8 cellular contexts compared by ENCODE assay signal in genomic region chr20:44959082-44959895, GRCh38. TPM values are rescaled to one million over a fixed set of nuclear protein-coding genes. Genes with fewer than 3 reads are reported as not detected.
DNase-seq lines count a peak whose midpoint lies in the region; ATAC-seq, FAIRE-seq and TF ChIP-seq lines count a peak whose summit lies in the region.

No MANE protein-coding gene starts in this region.

- H3K9me1 ChIP-seq in K562 (ENCODE audit: control insufficient read depth, insufficient read depth, low read length) (no peaks in the 10 kb centered on the region), keratinocyte (ENCODE audit: control insufficient read depth, extremely low read depth, insufficient read depth, low read length) (peaks cover 3% of the 10 kb centered on the region)

- peak overlapping the region; percentile 81 for H3K4me2 ChIP-seq in K562 (ENCODE audit: insufficient read depth, low read length)
- peak overlapping the region; percentile 93 for H3K4me2 ChIP-seq in keratinocyte (ENCODE audit: control insufficient read depth, extremely low read depth, insufficient read depth, low read depth, low read length)

- TF ChIP-seq POLR2A in K562 (conservative IDR thresholded peaks at IDR 0.05), result no peak

- CTCF ChIA-PET in GM10248 (lab: Yijun Ruan, JAX), result interaction anchor here (0.8 to 2.3 kb wide), 8 partner anchors 10 to 136 kb away, joined by 3 to 7 read pairs (median 4); no protein-coding TSS in a partner anchor
- CTCF ChIA-PET in K562 (lab: Yijun Ruan, JAX; ENCODE audit: low intra/inter-chr PET ratio), result no interaction called here

- H3K27ac ChIP-seq in K562 (ENCODE audit: extremely low read depth, low read depth, low read length) (peak overlapping the region; percentile 81), keratinocyte (ENCODE audit: control insufficient read depth, insufficient read depth, low read length) (peak overlapping the region; percentile 73)

- H3K36me3 ChIP-seq in K562 (ENCODE audit: control insufficient read depth, insufficient read depth, low read length) (peaks cover 44% of the 10 kb centered on the region), keratinocyte (ENCODE audit: control insufficient read depth in 2 of 2, extremely low read depth in 1 of 2, insufficient read depth in 2 of 2, low read length in 2 of 2) (peaks cover 16 to 25% of the 10 kb centered on the region in 2 experiments)

- BruUV-seq in K562 (replicated peaks; lab: Mats Ljungman, UMichigan), result TSS peak; percentile 56

- 3% methylated on average over 15 of the region's 15 CpGs for WGBS in K562 (ENCODE audit: insufficient coverage, low coverage, missing lambda C conversion rate)

- H2AFZ ChIP-seq in K562 (ENCODE audit: low read depth, low read length), result peak overlapping the region; percentile 93
- H2AFZ ChIP-seq in keratinocyte (ENCODE audit: control insufficient read depth, low read length), result peak overlapping the region; percentile 32

- H4K20me1 ChIP-seq in K562 (replicated peaks; ENCODE audit: control insufficient read depth, insufficient read depth, low read length), result no peaks in the 10 kb centered on the region
- H4K20me1 ChIP-seq in keratinocyte (ENCODE audit: control insufficient read depth, extremely low read depth, insufficient read depth, low read length), result peaks cover 8% of the 10 kb centered on the region

- peak overlapping the region; percentile 64 for H3K4me3 ChIP-seq in K562
- peak overlapping the region; percentile 58 to 79 (median 62) for H3K4me3 ChIP-seq in keratinocyte (ENCODE audit: control insufficient read depth in 2 of 3, extremely low read depth in 1 of 3, insufficient read depth in 2 of 3, low read depth in 1 of 3, low read length in 3 of 3)

- DNase-seq in GM10248 (ENCODE audit: extremely low spot score) (peak; percentile 38), T-helper 1 cell (peak in 4 of 5 donors; percentile 28 to 50 (median 40)), K562 (ENCODE audit: extremely low read depth in 1 of 4, low spot score in 3 of 4) (peak in 2 of 4 experiments; percentile 47 to 72), keratinocyte (ENCODE audit: low read depth, low spot score) (no peak), mucosa of gallbladder (ENCODE audit: low spot score) (no peak), NCI-H1105 treated with DMSO at 0.1 percent for 48 hours (lab: John Stamatoyannopoulos, UW) (no peak)
- peak; percentile 53 to 66 for DNase-seq in stimulated activated CD4-positive, alpha-beta T cell treated with anti-CD3 and anti-CD28 coated beads, Interleukin-1b, Interleukin-23, amount 100 ng/mL, for 4 hours (ENCODE audit: low read depth in 2 of 2)

- ATAC-seq in HG03108 (IDR thresholded peaks at IDR 0.05; ENCODE audit: unreplicated experiment) (peak; percentile 20), K562 (peak; percentile 68)

- H3K27me3 ChIP-seq in K562 (ENCODE audit: control insufficient read depth in 2 of 2, insufficient read depth in 2 of 2, low read length in 2 of 2), result no peaks in the 10 kb centered on the region
- no peaks in the 10 kb centered on the region for H3K27me3 ChIP-seq in keratinocyte (ENCODE audit: control insufficient read depth, extremely low read depth, insufficient read depth, low read length)

- no peaks in the 10 kb centered on the region for H3K9me3 ChIP-seq in K562 (replicated peaks; ENCODE audit: control insufficient read depth, insufficient read depth, low read depth, low read length)
- H3K9me3 ChIP-seq in keratinocyte (ENCODE audit: control insufficient read depth, low read depth, low read length), result no peaks in the 10 kb centered on the region

- no peak for TF ChIP-seq CTCF in GM10248 (IDR thresholded peaks at IDR 0.05; ENCODE audit: control extremely low read depth, extremely low read depth, low read depth, missing control alignments)
- TF ChIP-seq CTCF in K562 (IDR thresholded peaks at IDR 0.05 in 2 of 3, conservative IDR thresholded peaks at IDR 0.05 in 1 of 3; ENCODE audit: insufficient read depth in 2 of 3, low read depth in 1 of 3, low read length in 3 of 3), result peak in 1 of 3 experiments; percentile 9; a peak in 1 of 6 replicates
- TF ChIP-seq CTCF in keratinocyte (optimal IDR thresholded peaks at IDR 0.05 in 1 of 3, IDR thresholded peaks at IDR 0.05 in 1 of 3, conservative IDR thresholded peaks at IDR 0.05 in 1 of 3; ENCODE audit: extremely low read depth in 1 of 3, insufficient read depth in 2 of 3, low read length in 3 of 3), result peak in 1 of 3 experiments; percentile 8

- FAIRE-seq in K562 (lab: Jason Lieb, UNC) (peak; percentile 65), keratinocyte (lab: Jason Lieb, UNC) (peak; percentile 13)

- POLR2A ChIA-PET in GM10248 (lab: Yijun Ruan, JAX), result interaction anchor here (1.2 kb wide), 1 partner anchor 12 kb away, joined by 5 read pairs; no protein-coding TSS in a partner anchor
- POLR2A ChIA-PET in K562 (lab: Yijun Ruan, JAX), result interaction anchor here (0.6 to 2.8 kb wide), 18 partner anchors 8 to 777 kb away, joined by 3 to 16 read pairs (median 5); no protein-coding TSS in a partner anchor

- intact Hi-C loops in K562 (cut with micrococcal nuclease), result no loop called here

- no peak for TF ChIP-seq EP300 in K562 (IDR thresholded peaks at IDR 0.05; ENCODE audit: low read length)

- in situ Hi-C loops in K562 (cut with MboI), result no loop called here

- H3K79me2 ChIP-seq in K562 (ENCODE audit: control insufficient read depth, insufficient read depth, low read length) (peaks cover 45% of the 10 kb centered on the region), keratinocyte (ENCODE audit: control insufficient read depth, insufficient read depth, low read length) (peaks cover 44% of the 10 kb centered on the region)

- dilution Hi-C loops in keratinocyte (cut with MboI; ENCODE audit: extremely low pct_ligation_motif_present, low sequenced_read_pairs), result no loop called here

- H3K9ac ChIP-seq in K562 (ENCODE audit: insufficient read depth in 1 of 2, low read depth in 2 of 2, low read length in 2 of 2) (peak overlapping the region; percentile 69 to 95), keratinocyte (ENCODE audit: control insufficient read depth, extremely low read depth, insufficient read depth, low read length) (peak overlapping the region; percentile 73)

- TF ChIP-seq RAD21 in K562 (CRISPR knock-in tag; conservative IDR thresholded peaks at IDR 0.05 in 1 of 2, IDR thresholded peaks at IDR 0.05 in 1 of 2), result no peak

- H3K4me1 ChIP-seq in K562 (replicated peaks in 1 of 2; ENCODE audit: control insufficient read depth in 2 of 2, insufficient read depth in 2 of 2, low read length in 2 of 2) (peaks cover 21 to 36% of the 10 kb centered on the region in 2 experiments), keratinocyte (ENCODE audit: control insufficient read depth, extremely low read depth, insufficient read depth, low read length) (peaks cover 33% of the 10 kb centered on the region)

RNA-seq across cellular contexts. Expression of gene TOMM34, which starts 0.9 kb away (rescaled TPM):
- 7.3 and 11.7 TPM in 2 replicates for total RNA-seq in K562 (2011; cell fraction: chromatin; rRNA removed; ENCODE audit: low replicate concordance)
- total RNA-seq in K562 (2011; cell fraction: nucleolus; rRNA removed), result 10.5 and 10.8 TPM in 2 replicates
- total RNA-seq in K562 (2011; cell fraction: nucleoplasm; rRNA removed), result 13.0 and 16.9 TPM in 2 replicates
- total RNA-seq in K562 (2014; rRNA removed) (41.7 and 49.7 TPM in 2 replicates), K562 (2014; rRNA removed; fragmentation: Illumina TruSeq; extraction: Trizol) (30.9 and 31.7 TPM in 2 replicates), K562 (2015; rRNA removed; fragmentation: Illumina TruSeq; extraction: Trizol) (30.3 and 31.4 TPM in 2 replicates), K562 (2021) (41.3 and 43.4 TPM in 2 replicates), mucosa of gallbladder (21.4 TPM)
- polyA plus RNA-seq in K562 (2011; rRNA removed) (49.1 and 56.0 TPM in 2 replicates), K562 (2014; fragmentation: Illumina TruSeq; extraction: Trizol) (62.6 and 69.4 TPM in 2 replicates), K562 (2014; fragmentation: Nextera tagmentation; extraction: Ambion mirVana) (10 to 100 TPM; 18.1 to 32.6 TPM), K562 (2014; rRNA removed) (44.8 and 50.6 TPM in 2 replicates), keratinocyte (31.5 to 47.7 TPM (median 32.9 TPM) in 3 replicates)
- 50.8 and 67.9 TPM in 2 replicates for polyA plus RNA-seq in K562 (2011; cell fraction: cytosol; rRNA removed)
- polyA plus RNA-seq in K562 (2011; cell fraction: nucleus; rRNA removed), result 34.3 and 45.6 TPM in 2 replicates
- polyA plus RNA-seq in K562 (2012), result 34.8 and 51.5 TPM in 2 replicates
- 24.5 and 32.5 TPM in 2 replicates for polyA minus RNA-seq in K562 (2011; rRNA and poly(A)+ RNA removed)
- 15.4 and 19.2 TPM in 2 replicates for polyA minus RNA-seq in K562 (2011; cell fraction: cytosol; rRNA and poly(A)+ RNA removed)
- polyA minus RNA-seq in K562 (2011; cell fraction: nucleus; rRNA and poly(A)+ RNA removed), result 7.7 and 9.7 TPM in 2 replicates
- 17.7 TPM for polyA plus RNA-seq in keratinocyte (2011; ENCODE audit: low read depth)
- polyA plus RNA-seq in keratinocyte (2011; cell fraction: cytosol; rRNA removed), result 35.4 and 40.1 TPM in 2 replicates
- polyA plus RNA-seq in keratinocyte (2011; cell fraction: nucleus; rRNA removed), result 25.4 and 28.9 TPM in 2 replicates
- 24.9 and 41.7 TPM in 2 replicates for polyA plus RNA-seq in keratinocyte (2012; ENCODE audit: low replicate concordance)
- polyA minus RNA-seq in keratinocyte, result 23.5 to 30.2 TPM (median 26.0 TPM) in 3 replicates
- polyA minus RNA-seq in keratinocyte (2011; cell fraction: cytosol; rRNA and poly(A)+ RNA removed), result 13.0 TPM
- 8.1 and 8.6 TPM in 2 replicates for polyA minus RNA-seq in keratinocyte (2011; cell fraction: nucleus; rRNA and poly(A)+ RNA removed)

RNA-seq across cellular contexts. Expression of gene STK4, which starts 7.0 kb away (rescaled TPM):
- 54.9 and 167 TPM in 2 replicates for total RNA-seq in K562 (2011; cell fraction: chromatin; rRNA removed; ENCODE audit: low replicate concordance)
- total RNA-seq in K562 (2011; cell fraction: nucleolus; rRNA removed), result 25.5 and 35.5 TPM in 2 replicates
- 67.2 and 90.2 TPM in 2 replicates for total RNA-seq in K562 (2011; cell fraction: nucleoplasm; rRNA removed)
- total RNA-seq in K562 (2014; rRNA removed) (17.1 and 19.8 TPM in 2 replicates), K562 (2014; rRNA removed; fragmentation: Illumina TruSeq; extraction: Trizol) (30.6 and 33.8 TPM in 2 replicates), K562 (2015; rRNA removed; fragmentation: Illumina TruSeq; extraction: Trizol) (27.6 and 30.4 TPM in 2 replicates), K562 (2021) (27.4 and 27.5 TPM in 2 replicates), mucosa of gallbladder (29.3 TPM)
- polyA plus RNA-seq in K562 (2011; rRNA removed) (22.7 and 29.7 TPM in 2 replicates), K562 (2014; fragmentation: Illumina TruSeq; extraction: Trizol) (20.3 and 22.2 TPM in 2 replicates), K562 (2014; fragmentation: Nextera tagmentation; extraction: Ambion mirVana) (10 to 100 TPM; 11.9 to 12.0 TPM), K562 (2014; rRNA removed) (16.7 and 19.0 TPM in 2 replicates), keratinocyte (23.4 to 30.5 TPM (median 27.4 TPM) in 3 replicates)
- polyA plus RNA-seq in K562 (2011; cell fraction: cytosol; rRNA removed), result 7.7 and 11.9 TPM in 2 replicates
- polyA plus RNA-seq in K562 (2011; cell fraction: nucleus; rRNA removed), result 23.9 and 27.6 TPM in 2 replicates
- polyA plus RNA-seq in K562 (2012), result 12.6 and 13.5 TPM in 2 replicates
- 47.4 and 53.4 TPM in 2 replicates for polyA minus RNA-seq in K562 (2011; rRNA and poly(A)+ RNA removed)
- polyA minus RNA-seq in K562 (2011; cell fraction: cytosol; rRNA and poly(A)+ RNA removed), result 10.5 and 13.9 TPM in 2 replicates
- 34.6 and 48.3 TPM in 2 replicates for polyA minus RNA-seq in K562 (2011; cell fraction: nucleus; rRNA and poly(A)+ RNA removed)
- polyA plus RNA-seq in keratinocyte (2011; ENCODE audit: low read depth), result 27.2 TPM
- 17.0 and 24.4 TPM in 2 replicates for polyA plus RNA-seq in keratinocyte (2011; cell fraction: cytosol; rRNA removed)
- polyA plus RNA-seq in keratinocyte (2011; cell fraction: nucleus; rRNA removed), result 28.5 and 34.3 TPM in 2 replicates
- 12.1 and 17.4 TPM in 2 replicates for polyA plus RNA-seq in keratinocyte (2012; ENCODE audit: low replicate concordance)
- 20.4 to 47.9 TPM (median 30.2 TPM) in 3 replicates for polyA minus RNA-seq in keratinocyte
- polyA minus RNA-seq in keratinocyte (2011; cell fraction: cytosol; rRNA and poly(A)+ RNA removed), result 19.2 TPM
- polyA minus RNA-seq in keratinocyte (2011; cell fraction: nucleus; rRNA and poly(A)+ RNA removed), result 27.9 and 57.4 TPM in 2 replicates

RNA-seq across cellular contexts. Expression of gene PABPC1L, which starts 49.4 kb away (rescaled TPM):
- total RNA-seq in K562 (2011; cell fraction: chromatin; rRNA removed; ENCODE audit: low replicate concordance), result 609 and 822 TPM in 2 replicates
- total RNA-seq in K562 (2011; cell fraction: nucleolus; rRNA removed), result 341 and 348 TPM in 2 replicates
- total RNA-seq in K562 (2011; cell fraction: nucleoplasm; rRNA removed), result 412 and 472 TPM in 2 replicates
- total RNA-seq in K562 (2014; rRNA removed) (15.8 and 22.2 TPM in 2 replicates), K562 (2014; rRNA removed; fragmentation: Illumina TruSeq; extraction: Trizol) (12.6 and 13.8 TPM in 2 replicates), K562 (2015; rRNA removed; fragmentation: Illumina TruSeq; extraction: Trizol) (12.2 and 12.9 TPM in 2 replicates), K562 (2021) (38.8 and 48.2 TPM in 2 replicates), mucosa of gallbladder (64.4 TPM)
- polyA plus RNA-seq in K562 (2011; rRNA removed) (64.2 and 78.4 TPM in 2 replicates), K562 (2014; fragmentation: Illumina TruSeq; extraction: Trizol) (43.8 and 48.8 TPM in 2 replicates), K562 (2014; fragmentation: Nextera tagmentation; extraction: Ambion mirVana) (1 to 10 TPM; 6.0 to 7.2 TPM), K562 (2014; rRNA removed) (89.7 and 90.3 TPM in 2 replicates), keratinocyte (27.2 to 31.4 TPM (median 29.8 TPM) in 3 replicates)
- 39.8 and 42.7 TPM in 2 replicates for polyA plus RNA-seq in K562 (2011; cell fraction: cytosol; rRNA removed)
- polyA plus RNA-seq in K562 (2011; cell fraction: nucleus; rRNA removed), result 277 and 391 TPM in 2 replicates
- 39.2 and 228 TPM in 2 replicates for polyA plus RNA-seq in K562 (2012)
- polyA minus RNA-seq in K562 (2011; rRNA and poly(A)+ RNA removed), result 19.6 and 23.4 TPM in 2 replicates
- polyA minus RNA-seq in K562 (2011; cell fraction: cytosol; rRNA and poly(A)+ RNA removed), result 7.3 and 13.4 TPM in 2 replicates
- 52.9 and 54.2 TPM in 2 replicates for polyA minus RNA-seq in K562 (2011; cell fraction: nucleus; rRNA and poly(A)+ RNA removed)
- 18.2 TPM for polyA plus RNA-seq in keratinocyte (2011; ENCODE audit: low read depth)
- polyA plus RNA-seq in keratinocyte (2011; cell fraction: cytosol; rRNA removed), result 5.2 and 6.2 TPM in 2 replicates
- 252 and 260 TPM in 2 replicates for polyA plus RNA-seq in keratinocyte (2011; cell fraction: nucleus; rRNA removed)
- polyA plus RNA-seq in keratinocyte (2012; ENCODE audit: low replicate concordance), result 10.2 and 13.5 TPM in 2 replicates
- 11.2 to 22.6 TPM (median 12.8 TPM) in 3 replicates for polyA minus RNA-seq in keratinocyte
- 5.9 TPM for polyA minus RNA-seq in keratinocyte (2011; cell fraction: cytosol; rRNA and poly(A)+ RNA removed)
- polyA minus RNA-seq in keratinocyte (2011; cell fraction: nucleus; rRNA and poly(A)+ RNA removed), result 25.3 and 35.7 TPM in 2 replicates

Comparison
In these comparisons a context has a peak if more than half of its experiments do, and no peak if none do; other contexts are left out.
1. DNase-seq: peak in GM10248 (single experiment), T-helper 1 cell (4 of 5) and stimulated activated CD4-positive, alpha-beta T cell treated with anti-CD3 and anti-CD28 coated beads, Interleukin-1b, Interleukin-23, amount 100 ng/mL, for 4 hours (2 of 2); none in keratinocyte (single experiment), mucosa of gallbladder (single experiment) and NCI-H1105 treated with DMSO at 0.1 percent for 48 hours (single experiment).